2 cellular contexts compared by ENCODE assay signal in the genomic region with DNA sequence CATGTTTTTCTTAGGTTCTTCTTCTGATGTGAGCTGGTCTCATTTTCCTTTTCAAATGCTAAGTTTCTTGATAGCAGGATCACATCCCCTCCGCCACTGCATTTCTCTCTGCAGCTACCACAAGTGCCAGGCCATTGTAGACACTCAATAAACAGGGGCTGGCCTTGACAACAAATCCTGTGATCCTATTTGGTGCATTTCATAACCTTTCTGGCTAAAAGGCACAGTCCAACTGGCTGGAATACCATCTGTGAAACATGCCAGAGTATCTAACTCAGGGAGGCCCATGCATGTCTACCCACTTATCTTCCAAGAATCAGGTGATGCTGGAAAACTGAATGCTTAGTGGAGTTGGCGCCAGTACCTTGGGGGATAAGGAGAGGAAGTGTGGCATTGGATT.
TF ChIP-seq lines count a peak whose summit lies in the region.

No MANE protein-coding gene starts in this region.

TF ChIP-seq in GM23338, 12 proteins besides CTCF, POLR2A, EP300 and RAD21 (continues in another document):
- TF ChIP-seq JUNB (IDR thresholded peaks at IDR 0.05; ENCODE audit: unreplicated experiment) (no peak), NANOG (IDR thresholded peaks at IDR 0.05; ENCODE audit: borderline replicate concordance) (no peak), STAT1 (IDR thresholded peaks at IDR 0.05; ENCODE audit: unreplicated experiment) (no peak), EZH2 (IDR thresholded peaks at IDR 0.05; ENCODE audit: low read depth, unreplicated experiment) (no peak), ZNF114 (CRISPR knock-in tag; IDR thresholded peaks at IDR 0.05) (no peak), EZH2phosphoT487 (IDR thresholded peaks at IDR 0.05; ENCODE audit: unreplicated experiment) (no peak), ZNF331 (CRISPR knock-in tag; IDR thresholded peaks at IDR 0.05; ENCODE audit: low read depth) (no peak), CREB1 (CRISPR knock-in tag; IDR thresholded peaks at IDR 0.05; ENCODE audit: low read depth) (no peak)
- TF ChIP-seq, protein P1, sequence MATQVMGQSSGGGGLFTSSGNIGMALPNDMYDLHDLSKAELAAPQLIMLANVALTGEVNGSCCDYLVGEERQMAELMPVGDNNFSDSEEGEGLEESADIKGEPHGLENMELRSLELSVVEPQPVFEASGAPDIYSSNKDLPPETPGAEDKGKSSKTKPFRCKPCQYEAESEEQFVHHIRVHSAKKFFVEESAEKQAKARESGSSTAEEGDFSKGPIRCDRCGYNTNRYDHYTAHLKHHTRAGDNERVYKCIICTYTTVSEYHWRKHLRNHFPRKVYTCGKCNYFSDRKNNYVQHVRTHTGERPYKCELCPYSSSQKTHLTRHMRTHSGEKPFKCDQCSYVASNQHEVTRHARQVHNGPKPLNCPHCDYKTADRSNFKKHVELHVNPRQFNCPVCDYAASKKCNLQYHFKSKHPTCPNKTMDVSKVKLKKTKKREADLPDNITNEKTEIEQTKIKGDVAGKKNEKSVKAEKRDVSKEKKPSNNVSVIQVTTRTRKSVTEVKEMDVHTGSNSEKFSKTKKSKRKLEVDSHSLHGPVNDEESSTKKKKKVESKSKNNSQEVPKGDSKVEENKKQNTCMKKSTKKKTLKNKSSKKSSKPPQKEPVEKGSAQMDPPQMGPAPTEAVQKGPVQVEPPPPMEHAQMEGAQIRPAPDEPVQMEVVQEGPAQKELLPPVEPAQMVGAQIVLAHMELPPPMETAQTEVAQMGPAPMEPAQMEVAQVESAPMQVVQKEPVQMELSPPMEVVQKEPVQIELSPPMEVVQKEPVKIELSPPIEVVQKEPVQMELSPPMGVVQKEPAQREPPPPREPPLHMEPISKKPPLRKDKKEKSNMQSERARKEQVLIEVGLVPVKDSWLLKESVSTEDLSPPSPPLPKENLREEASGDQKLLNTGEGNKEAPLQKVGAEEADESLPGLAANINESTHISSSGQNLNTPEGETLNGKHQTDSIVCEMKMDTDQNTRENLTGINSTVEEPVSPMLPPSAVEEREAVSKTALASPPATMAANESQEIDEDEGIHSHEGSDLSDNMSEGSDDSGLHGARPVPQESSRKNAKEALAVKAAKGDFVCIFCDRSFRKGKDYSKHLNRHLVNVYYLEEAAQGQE (IDR thresholded peaks at IDR 0.05; ENCODE audit: unreplicated experiment), result no peak
- TF ChIP-seq, protein P2, sequence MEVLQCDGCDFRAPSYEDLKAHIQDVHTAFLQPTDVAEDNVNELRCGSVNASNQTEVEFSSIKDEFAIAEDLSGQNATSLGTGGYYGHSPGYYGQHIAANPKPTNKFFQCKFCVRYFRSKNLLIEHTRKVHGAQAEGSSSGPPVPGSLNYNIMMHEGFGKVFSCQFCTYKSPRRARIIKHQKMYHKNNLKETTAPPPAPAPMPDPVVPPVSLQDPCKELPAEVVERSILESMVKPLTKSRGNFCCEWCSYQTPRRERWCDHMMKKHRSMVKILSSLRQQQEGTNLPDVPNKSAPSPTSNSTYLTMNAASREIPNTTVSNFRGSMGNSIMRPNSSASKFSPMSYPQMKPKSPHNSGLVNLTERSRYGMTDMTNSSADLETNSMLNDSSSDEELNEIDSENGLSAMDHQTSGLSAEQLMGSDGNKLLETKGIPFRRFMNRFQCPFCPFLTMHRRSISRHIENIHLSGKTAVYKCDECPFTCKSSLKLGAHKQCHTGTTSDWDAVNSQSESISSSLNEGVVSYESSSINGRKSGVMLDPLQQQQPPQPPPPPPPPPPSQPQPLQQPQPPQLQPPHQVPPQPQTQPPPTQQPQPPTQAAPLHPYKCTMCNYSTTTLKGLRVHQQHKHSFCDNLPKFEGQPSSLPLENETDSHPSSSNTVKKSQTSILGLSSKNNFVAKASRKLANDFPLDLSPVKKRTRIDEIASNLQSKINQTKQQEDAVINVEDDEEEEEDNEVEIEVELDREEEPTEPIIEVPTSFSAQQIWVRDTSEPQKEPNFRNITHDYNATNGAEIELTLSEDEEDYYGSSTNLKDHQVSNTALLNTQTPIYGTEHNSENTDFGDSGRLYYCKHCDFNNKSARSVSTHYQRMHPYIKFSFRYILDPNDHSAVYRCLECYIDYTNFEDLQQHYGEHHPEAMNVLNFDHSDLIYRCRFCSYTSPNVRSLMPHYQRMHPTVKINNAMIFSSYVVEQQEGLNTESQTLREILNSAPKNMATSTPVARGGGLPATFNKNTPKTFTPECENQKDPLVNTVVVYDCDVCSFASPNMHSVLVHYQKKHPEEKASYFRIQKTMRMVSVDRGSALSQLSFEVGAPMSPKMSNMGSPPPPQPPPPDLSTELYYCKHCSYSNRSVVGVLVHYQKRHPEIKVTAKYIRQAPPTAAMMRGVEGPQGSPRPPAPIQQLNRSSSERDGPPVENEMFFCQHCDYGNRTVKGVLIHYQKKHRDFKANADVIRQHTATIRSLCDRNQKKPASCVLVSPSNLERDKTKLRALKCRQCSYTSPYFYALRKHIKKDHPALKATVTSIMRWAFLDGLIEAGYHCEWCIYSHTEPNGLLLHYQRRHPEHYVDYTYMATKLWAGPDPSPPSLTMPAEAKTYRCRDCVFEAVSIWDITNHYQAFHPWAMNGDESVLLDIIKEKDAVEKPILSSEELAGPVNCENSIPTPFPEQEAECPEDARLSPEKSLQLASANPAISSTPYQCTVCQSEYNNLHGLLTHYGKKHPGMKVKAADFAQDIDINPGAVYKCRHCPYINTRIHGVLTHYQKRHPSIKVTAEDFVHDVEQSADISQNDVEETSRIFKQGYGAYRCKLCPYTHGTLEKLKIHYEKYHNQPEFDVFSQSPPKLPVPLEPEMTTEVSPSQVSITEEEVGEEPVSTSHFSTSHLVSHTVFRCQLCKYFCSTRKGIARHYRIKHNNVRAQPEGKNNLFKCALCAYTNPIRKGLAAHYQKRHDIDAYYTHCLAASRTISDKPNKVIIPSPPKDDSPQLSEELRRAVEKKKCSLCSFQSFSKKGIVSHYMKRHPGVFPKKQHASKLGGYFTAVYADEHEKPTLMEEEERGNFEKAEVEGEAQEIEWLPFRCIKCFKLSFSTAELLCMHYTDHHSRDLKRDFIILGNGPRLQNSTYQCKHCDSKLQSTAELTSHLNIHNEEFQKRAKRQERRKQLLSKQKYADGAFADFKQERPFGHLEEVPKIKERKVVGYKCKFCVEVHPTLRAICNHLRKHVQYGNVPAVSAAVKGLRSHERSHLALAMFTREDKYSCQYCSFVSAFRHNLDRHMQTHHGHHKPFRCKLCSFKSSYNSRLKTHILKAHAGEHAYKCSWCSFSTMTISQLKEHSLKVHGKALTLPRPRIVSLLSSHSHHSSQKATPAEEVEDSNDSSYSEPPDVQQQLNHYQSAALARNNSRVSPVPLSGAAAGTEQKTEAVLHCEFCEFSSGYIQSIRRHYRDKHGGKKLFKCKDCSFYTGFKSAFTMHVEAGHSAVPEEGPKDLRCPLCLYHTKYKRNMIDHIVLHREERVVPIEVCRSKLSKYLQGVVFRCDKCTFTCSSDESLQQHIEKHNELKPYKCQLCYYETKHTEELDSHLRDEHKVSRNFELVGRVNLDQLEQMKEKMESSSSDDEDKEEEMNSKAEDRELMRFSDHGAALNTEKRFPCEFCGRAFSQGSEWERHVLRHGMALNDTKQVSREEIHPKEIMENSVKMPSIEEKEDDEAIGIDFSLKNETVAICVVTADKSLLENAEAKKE (CRISPR knock-in tag; IDR thresholded peaks at IDR 0.05), result no peak

TF ChIP-seq in HepG2, 621 proteins besides CTCF, POLR2A, EP300 and RAD21 (continues in another document):
- TF ChIP-seq ZNF7 (CRISPR knock-in tag; IDR thresholded peaks at IDR 0.05), result no peak
- no peak for TF ChIP-seq FOXA3 (CRISPR knock-in tag; IDR thresholded peaks at IDR 0.05)
- no peak for TF ChIP-seq ZMYM2 (CRISPR knock-in tag; IDR thresholded peaks at IDR 0.05)
- TF ChIP-seq NFE2L2 (IDR thresholded peaks at IDR 0.05; ENCODE audit: low read length), result no peak
- TF ChIP-seq, protein P3, sequence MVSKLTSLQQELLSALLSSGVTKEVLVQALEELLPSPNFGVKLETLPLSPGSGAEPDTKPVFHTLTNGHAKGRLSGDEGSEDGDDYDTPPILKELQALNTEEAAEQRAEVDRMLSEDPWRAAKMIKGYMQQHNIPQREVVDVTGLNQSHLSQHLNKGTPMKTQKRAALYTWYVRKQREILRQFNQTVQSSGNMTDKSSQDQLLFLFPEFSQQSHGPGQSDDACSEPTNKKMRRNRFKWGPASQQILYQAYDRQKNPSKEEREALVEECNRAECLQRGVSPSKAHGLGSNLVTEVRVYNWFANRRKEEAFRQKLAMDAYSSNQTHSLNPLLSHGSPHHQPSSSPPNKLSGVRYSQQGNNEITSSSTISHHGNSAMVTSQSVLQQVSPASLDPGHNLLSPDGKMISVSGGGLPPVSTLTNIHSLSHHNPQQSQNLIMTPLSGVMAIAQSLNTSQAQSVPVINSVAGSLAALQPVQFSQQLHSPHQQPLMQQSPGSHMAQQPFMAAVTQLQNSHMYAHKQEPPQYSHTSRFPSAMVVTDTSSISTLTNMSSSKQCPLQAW (CRISPR knock-in tag; IDR thresholded peaks at IDR 0.05), result no peak
- TF ChIP-seq ZFP37 (CRISPR knock-in tag; IDR thresholded peaks at IDR 0.05; ENCODE audit: borderline replicate concordance), result no peak
- no peak for TF ChIP-seq ZSCAN29 (CRISPR knock-in tag; conservative IDR thresholded peaks at IDR 0.05)
- no peak for TF ChIP-seq ZNF672 (CRISPR knock-in tag; IDR thresholded peaks at IDR 0.05)
- TF ChIP-seq, protein P4, sequence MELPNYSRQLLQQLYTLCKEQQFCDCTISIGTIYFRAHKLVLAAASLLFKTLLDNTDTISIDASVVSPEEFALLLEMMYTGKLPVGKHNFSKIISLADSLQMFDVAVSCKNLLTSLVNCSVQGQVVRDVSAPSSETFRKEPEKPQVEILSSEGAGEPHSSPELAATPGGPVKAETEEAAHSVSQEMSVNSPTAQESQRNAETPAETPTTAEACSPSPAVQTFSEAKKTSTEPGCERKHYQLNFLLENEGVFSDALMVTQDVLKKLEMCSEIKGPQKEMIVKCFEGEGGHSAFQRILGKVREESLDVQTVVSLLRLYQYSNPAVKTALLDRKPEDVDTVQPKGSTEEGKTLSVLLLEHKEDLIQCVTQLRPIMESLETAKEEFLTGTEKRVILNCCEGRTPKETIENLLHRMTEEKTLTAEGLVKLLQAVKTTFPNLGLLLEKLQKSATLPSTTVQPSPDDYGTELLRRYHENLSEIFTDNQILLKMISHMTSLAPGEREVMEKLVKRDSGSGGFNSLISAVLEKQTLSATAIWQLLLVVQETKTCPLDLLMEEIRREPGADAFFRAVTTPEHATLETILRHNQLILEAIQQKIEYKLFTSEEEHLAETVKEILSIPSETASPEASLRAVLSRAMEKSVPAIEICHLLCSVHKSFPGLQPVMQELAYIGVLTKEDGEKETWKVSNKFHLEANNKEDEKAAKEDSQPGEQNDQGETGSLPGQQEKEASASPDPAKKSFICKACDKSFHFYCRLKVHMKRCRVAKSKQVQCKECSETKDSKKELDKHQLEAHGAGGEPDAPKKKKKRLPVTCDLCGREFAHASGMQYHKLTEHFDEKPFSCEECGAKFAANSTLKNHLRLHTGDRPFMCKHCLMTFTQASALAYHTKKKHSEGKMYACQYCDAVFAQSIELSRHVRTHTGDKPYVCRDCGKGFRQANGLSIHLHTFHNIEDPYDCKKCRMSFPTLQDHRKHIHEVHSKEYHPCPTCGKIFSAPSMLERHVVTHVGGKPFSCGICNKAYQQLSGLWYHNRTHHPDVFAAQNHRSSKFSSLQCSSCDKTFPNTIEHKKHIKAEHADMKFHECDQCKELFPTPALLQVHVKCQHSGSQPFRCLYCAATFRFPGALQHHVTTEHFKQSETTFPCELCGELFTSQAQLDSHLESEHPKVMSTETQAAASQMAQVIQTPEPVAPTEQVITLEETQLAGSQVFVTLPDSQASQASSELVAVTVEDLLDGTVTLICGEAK (IDR thresholded peaks at IDR 0.05), result no peak
- TF ChIP-seq, protein P4 (CRISPR knock-in tag; IDR thresholded peaks at IDR 0.05), result no peak
- no peak for TF ChIP-seq MEIS2 (CRISPR knock-in tag; IDR thresholded peaks at IDR 0.05)
